Comparison of ENCODE assay signal across 9 cellular contexts in the genomic region with DNA sequence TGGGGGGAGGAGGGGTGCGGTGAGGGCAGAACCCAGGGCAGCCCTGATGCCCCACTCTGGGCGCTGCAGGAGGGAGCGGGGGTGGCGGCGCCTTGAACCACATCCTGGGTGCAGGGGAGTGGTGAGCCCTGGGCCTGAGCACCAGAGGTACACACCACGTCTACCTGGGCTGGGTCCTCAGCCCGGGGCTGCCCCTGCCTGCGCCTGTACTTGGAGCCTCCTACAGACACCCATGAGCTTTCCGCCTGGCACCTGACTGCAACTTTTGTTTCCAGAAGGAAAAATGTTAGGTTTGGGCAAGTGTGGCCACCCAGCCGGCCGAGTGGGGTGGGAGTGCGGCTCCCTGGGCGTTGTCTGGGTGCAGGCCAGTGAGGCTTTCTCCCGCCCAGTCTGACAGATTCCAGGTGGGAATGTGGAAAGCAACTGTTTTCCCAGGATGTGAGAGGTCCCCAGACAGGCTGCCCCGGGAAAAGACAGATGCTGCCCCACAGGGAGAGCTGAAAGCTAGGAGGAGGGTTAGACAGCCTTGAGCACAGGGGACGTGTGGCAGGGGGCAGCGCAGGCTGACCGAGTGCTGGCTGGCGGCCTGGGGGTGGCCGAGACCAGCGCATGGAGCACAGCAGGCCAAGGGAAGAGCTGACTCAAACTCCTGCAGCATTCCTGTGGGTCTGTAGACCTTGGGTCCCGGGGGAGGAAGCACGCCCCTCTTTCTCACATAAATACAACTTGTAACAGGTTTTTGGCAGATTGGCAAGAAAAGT. TPM values are rescaled to one million over a fixed set of nuclear protein-coding genes. Genes with fewer than 3 reads are reported as not detected.
DNase-seq lines count a peak whose midpoint lies in the region; ATAC-seq and TF ChIP-seq lines count a peak whose summit lies in the region.
"Had no signal": no experiment of that assay in that cellular context is flagged by ENCODE, and none has a peak within 500 bp of the region (broad histone marks: within the 10 kb centered on the region; RNA-seq: fewer than 3 reads in every experiment).

No MANE protein-coding gene starts in this region.

- no peak overlapping the region for H3K9ac ChIP-seq in H9 (ENCODE audit: extremely low read depth, insufficient read length, low read length)

- no peak overlapping the region for H2BK20ac ChIP-seq in H9 (ENCODE audit: low read depth, low read length, poor library complexity, severe bottlenecking)

- no peak overlapping the region for H3K4ac ChIP-seq in H9 (ENCODE audit: low read depth, low read length)

- no peaks in the 10 kb centered on the region for H4K20me1 ChIP-seq in H9 (ENCODE audit: control insufficient read depth, insufficient read depth, insufficient read length)

- H3K36me3 Mint-ChIP-seq in H9 (ENCODE audit: insufficient read depth in 1 of 3, low read depth in 3 of 3) = peaks cover 0 to 15% (median 0%) of the 10 kb centered on the region in 3 experiments; a peak in 2 of 7 replicates
- no peaks in the 10 kb centered on the region for H3K36me3 Mint-ChIP-seq in natural killer cell

- H4K5ac ChIP-seq in H9 (ENCODE audit: insufficient read length, low read depth, low read length) = no peak overlapping the region

- no peak for TF ChIP-seq CTCF in H9 (conservative IDR thresholded peaks at IDR 0.05)
- TF ChIP-seq CTCF in coronary artery (IDR thresholded peaks at IDR 0.05) = no peak
- no peak for TF ChIP-seq CTCF in natural killer cell (IDR thresholded peaks at IDR 0.05)

- no peak overlapping the region for H2AK5ac ChIP-seq in H9 (ENCODE audit: insufficient read length, low read length)

- DNase-seq in AG20443 (ENCODE audit: low spot score) (peak; percentile 61), H9 (peak; percentile 32), coronary artery (ENCODE audit: low spot score) (peak; percentile 63), natural killer cell (no peak), SIG-M5 treated with dmso at 0.1 percent for 504 hours (lab: John Stamatoyannopoulos, UW; ENCODE audit: unreplicated experiment) (no peak)

- H2BK5ac ChIP-seq in H9 (ENCODE audit: insufficient read length, low read length) = no peak overlapping the region

- H3K79me1 ChIP-seq in H9 (ENCODE audit: insufficient read depth, low read depth, low read length, poor library complexity, severe bottlenecking) = no peaks in the 10 kb centered on the region

- H3T11ph ChIP-seq in H9 (ENCODE audit: low read length) = no peak overlapping the region

- H3K27ac ChIP-seq in H9 (ENCODE audit: insufficient read length, low read depth, low read length) = no peak overlapping the region
- H3K27ac ChIP-seq in coronary artery = no peak overlapping the region
- H3K27ac ChIP-seq: dorsolateral prefrontal cortex had no signal

- H2BK120ac ChIP-seq in H9 (ENCODE audit: low read depth, low read length, poor library complexity, severe bottlenecking) = no peak overlapping the region

- no CpG with 5 or more reads among the region's 23 CpGs for WGBS in H9 (ENCODE audit: extremely low coverage, insufficient read length, low lambda C conversion rate)

- no peak overlapping the region for H4K8ac ChIP-seq in H9 (replicated peaks; ENCODE audit: insufficient read length, low read depth, low read length)

- H3K27me3 Mint-ChIP-seq in H9 (ENCODE audit: low read depth) (no peaks in the 10 kb centered on the region), natural killer cell (ENCODE audit: low read depth in 2 of 2) (no peaks in the 10 kb centered on the region)

- no peak overlapping the region for H2BK15ac ChIP-seq in H9 (ENCODE audit: low read depth, low read length)

- H2AFZ ChIP-seq in H9 (ENCODE audit: low read length) = no peak overlapping the region

- H3K9me3 ChIP-seq in H9 (ENCODE audit: control insufficient read depth, low read depth, low read length) = no peaks in the 10 kb centered on the region

- H3K4me2 ChIP-seq in H9 (ENCODE audit: insufficient read depth, insufficient read length, low read length) = no peak overlapping the region

- H3K4me3 Mint-ChIP-seq in H9 (no peak overlapping the region), natural killer cell (peak overlapping the region; percentile 6)

- H3K4me1 ChIP-seq in H9 (ENCODE audit: insufficient read depth, low read length) = no peaks in the 10 kb centered on the region

- H3K4me3 ChIP-seq in coronary artery = no peak overlapping the region
- H3K4me3 ChIP-seq: dorsolateral prefrontal cortex had no signal

- no peak overlapping the region for H3K18ac ChIP-seq in H9 (ENCODE audit: insufficient read length, low read depth, low read length)

- H3K27ac Mint-ChIP-seq in H9 (peak overlapping the region in 2 of 3 experiments; percentile 32 to 44; a peak in 2 of 7 replicates), natural killer cell (no peak overlapping the region)

- no peaks in the 10 kb centered on the region for H3K79me2 ChIP-seq in H9 (ENCODE audit: insufficient read depth, low read length)

- no peaks in the 10 kb centered on the region for H3K23me2 ChIP-seq in H9 (ENCODE audit: insufficient read length, low read depth, low read length, poor library complexity, severe bottlenecking)

- H4K91ac ChIP-seq in H9 (ENCODE audit: insufficient read length, low read depth, low read length) = no peak overlapping the region

- H3K23ac ChIP-seq in H9 (ENCODE audit: insufficient read length, low read depth, low read length) = no peak overlapping the region

- no peaks in the 10 kb centered on the region for H3K27me3 ChIP-seq in H9 (ENCODE audit: insufficient read depth, low read length)
- H3K27me3 ChIP-seq: dorsolateral prefrontal cortex had no signal

- peaks cover 3 to 7% of the 10 kb centered on the region in 2 experiments; a peak in 2 of 4 replicates for H3K4me1 Mint-ChIP-seq in H9
- H3K4me1 Mint-ChIP-seq in natural killer cell = peaks cover 0 to 13% of the 10 kb centered on the region in 2 donors

- intact Hi-C loops in natural killer cell (cut with micrococcal nuclease) = no loop called here

- ATAC-seq in natural killer cell (peak in 1 of 3 donors; percentile 65), GM21737 (IDR thresholded peaks at IDR 0.05; ENCODE audit: unreplicated experiment) (no peak), HG02610 (IDR thresholded peaks at IDR 0.05; ENCODE audit: unreplicated experiment) (no peak), GM21360 (IDR thresholded peaks at IDR 0.05; ENCODE audit: unreplicated experiment) (no peak)

- no peak overlapping the region for H3K56ac ChIP-seq in H9 (ENCODE audit: insufficient read length, low read depth, low read length)

- no peaks in the 10 kb centered on the region for H3K9me3 Mint-ChIP-seq in H9
- no peaks in the 10 kb centered on the region for H3K9me3 Mint-ChIP-seq in natural killer cell

- H2BK12ac ChIP-seq in H9 (ENCODE audit: insufficient read length, low read depth, low read length) = no peak overlapping the region

- H3K14ac ChIP-seq in H9 (ENCODE audit: insufficient read depth, low read length) = no peak overlapping the region

RNA-seq across cellular contexts. Expression of gene GNB1L, which starts 44.1 kb away (rescaled TPM):
- total RNA-seq in H9 (2021) = 22.4 and 22.9 TPM in 2 replicates
- 1 to 10 TPM; 5.1 to 5.3 (median 5.3) TPM for total RNA-seq in natural killer cell

RNA-seq across cellular contexts. Expression of gene RTL10, which starts 44.1 kb away (rescaled TPM):
- total RNA-seq in H9 (2021) (24.0 and 24.4 TPM in 2 replicates), natural killer cell (10 to 100 TPM in 2 of 3 donors, 1 to 10 TPM in 1; 6.4 to 12.5 (median 11.7) TPM)

RNA-seq across cellular contexts. Expression of gene TBX1, which starts 50.0 kb away (rescaled TPM):
- total RNA-seq in H9 (2021) = 2.2 and 2.5 TPM in 2 replicates
- total RNA-seq in natural killer cell = 1 to 10 TPM; 2.0 to 4.6 (median 3.2) TPM

Comparison
In these comparisons a context has a peak if more than half of its experiments do, and no peak if none do; other contexts are left out.
1. DNase-seq: peak in AG20443 (single experiment), H9 (single experiment) and coronary artery (single experiment); none in natural killer cell (single experiment) and SIG-M5 treated with dmso at 0.1 percent for 504 hours (single experiment).
2. H3K27ac Mint-ChIP-seq: peak in H9 (2 of 3); none in natural killer cell (0 of 2).